ENCODE assay signal across 14 cellular contexts in genomic region chr2:60385648-60386047, GRCh38.
DNase-seq lines count a peak whose midpoint lies in the region; ATAC-seq lines count a peak whose summit lies in the region.
"Had no signal": no experiment of that assay in that cellular context is flagged by ENCODE, and none has a peak within 500 bp of the region (broad histone marks: within the 10 kb centered on the region; RNA-seq: fewer than 3 reads in every experiment).

No MANE protein-coding gene starts in this region.

- H3K4me3 Mint-ChIP-seq in naive thymus-derived CD4-positive, alpha-beta T cell = no peak overlapping the region

- peak; percentile 62 for DNase-seq in AG20443 (ENCODE audit: low spot score)
- peak; percentile 32 for DNase-seq in HT1080 (ENCODE audit: low read depth)
- DNase-seq in amniotic epithelial cell (ENCODE audit: low read depth) = peak; percentile 42
- DNase-seq in naive thymus-derived CD4-positive, alpha-beta T cell = no peak
- DNase-seq in activated CD4-positive, CD25-positive, alpha-beta regulatory T cell (lab: John Stamatoyannopoulos, UW) = no peak
- DNase-seq in globus pallidus (ENCODE audit: low spot score) = no peak
- DNase-seq: activated naive CD4-positive, alpha-beta T cell treated with Interleukin-2 at 50 U/mL for 16 hours; activated T-cell treated with anti-CD3 and anti-CD28 coated beads for 4 hours; left cardiac atrium; mucosa of descending colon; NCI-H187; tibial artery had no signal

- CTCF ChIA-PET in naive thymus-derived CD4-positive, alpha-beta T cell (lab: Charles Lee) = no interaction called here

- ATAC-seq in naive thymus-derived CD4-positive, alpha-beta T cell = peak; percentile 85
- ATAC-seq in HG02938 (IDR thresholded peaks at IDR 0.05; ENCODE audit: unreplicated experiment) = no peak
- ATAC-seq in HG02763 (IDR thresholded peaks at IDR 0.05; ENCODE audit: unreplicated experiment) = no peak
- ATAC-seq: left cardiac atrium, mucosa of descending colon had no signal

- H3K27ac ChIP-seq in naive thymus-derived CD4-positive, alpha-beta T cell (ENCODE audit: low read depth, low read length) = no peak overlapping the region
- H3K27ac ChIP-seq: tibial artery had no signal

- POLR2A ChIA-PET in naive thymus-derived CD4-positive, alpha-beta T cell (lab: Charles Lee) = no interaction called here

- H3K4me3 ChIP-seq in naive thymus-derived CD4-positive, alpha-beta T cell (ENCODE audit: low read length) = no peak overlapping the region
- H3K4me3 ChIP-seq: mucosa of descending colon, tibial artery had no signal

- H3K36me3 Mint-ChIP-seq in naive thymus-derived CD4-positive, alpha-beta T cell = peaks cover 0 to 3% (median 0%) of the 10 kb centered on the region in 5 donors

- H3K4me1 ChIP-seq in naive thymus-derived CD4-positive, alpha-beta T cell (ENCODE audit: control insufficient read depth in 2 of 2, insufficient read depth in 2 of 2, low read length in 2 of 2) = no peaks in the 10 kb centered on the region

- no peaks in the 10 kb centered on the region for H3K9me3 Mint-ChIP-seq in naive thymus-derived CD4-positive, alpha-beta T cell

- H3K27ac Mint-ChIP-seq in naive thymus-derived CD4-positive, alpha-beta T cell = no peak overlapping the region

- H3K27me3 ChIP-seq in naive thymus-derived CD4-positive, alpha-beta T cell (ENCODE audit: control insufficient read depth in 2 of 2, insufficient read depth in 2 of 2, low read length in 2 of 2) = no peaks in the 10 kb centered on the region

- H3K4me1 Mint-ChIP-seq in naive thymus-derived CD4-positive, alpha-beta T cell = no peaks in the 10 kb centered on the region

- intact Hi-C loops in naive thymus-derived CD4-positive, alpha-beta T cell (cut with micrococcal nuclease) = no loop called here

- no peaks in the 10 kb centered on the region for H3K36me3 ChIP-seq in naive thymus-derived CD4-positive, alpha-beta T cell (ENCODE audit: control insufficient read depth in 2 of 3, insufficient read depth in 3 of 3, low read length in 3 of 3)
- H3K36me3 ChIP-seq: tibial artery had no signal

- H3K9me3 ChIP-seq in naive thymus-derived CD4-positive, alpha-beta T cell (ENCODE audit: control insufficient read depth in 2 of 3, low read length in 3 of 3) = no peaks in the 10 kb centered on the region
- H3K9me3 ChIP-seq: mucosa of descending colon, tibial artery had no signal

- peaks cover 0 to 28% (median 4%) of the 10 kb centered on the region in 5 donors for H3K27me3 Mint-ChIP-seq in naive thymus-derived CD4-positive, alpha-beta T cell

Comparison
In these comparisons a context has a peak if more than half of its experiments do, and no peak if none do; other contexts are left out.
1. DNase-seq: peak in AG20443 (single experiment), HT1080 (single experiment) and amniotic epithelial cell (single experiment); none in naive thymus-derived CD4-positive, alpha-beta T cell (0 of 9), activated CD4-positive, CD25-positive, alpha-beta regulatory T cell (0 of 4) and globus pallidus (single experiment).